Comparison of ENCODE assay signal across 1 cellular context in genomic region chr14:75070383-75070782, GRCh38.
TF ChIP-seq lines count a peak whose summit lies in the region.

No MANE protein-coding gene starts in this region.

TF ChIP-seq in HepG2, 621 proteins besides CTCF, POLR2A, EP300 and RAD21:
- TF ChIP-seq ZNF383 (CRISPR knock-in tag; IDR thresholded peaks at IDR 0.05; ENCODE audit: borderline replicate concordance) (no peak), GTF2F1 (IDR thresholded peaks at IDR 0.05; ENCODE audit: low read length) (no peak), ZNF550 (CRISPR knock-in tag; IDR thresholded peaks at IDR 0.05; ENCODE audit: borderline replicate concordance) (no peak), BRCA1 (CRISPR knock-in tag; IDR thresholded peaks at IDR 0.05) (no peak), ZNF768 (CRISPR knock-in tag; IDR thresholded peaks at IDR 0.05) (no peak), ZNF44 (CRISPR knock-in tag; IDR thresholded peaks at IDR 0.05) (no peak), ATF2 (CRISPR knock-in tag; IDR thresholded peaks at IDR 0.05) (no peak), HMGA1 (CRISPR knock-in tag; conservative IDR thresholded peaks at IDR 0.05) (no peak), KLF11 (CRISPR knock-in tag; IDR thresholded peaks at IDR 0.05) (no peak), POGK (CRISPR knock-in tag; conservative IDR thresholded peaks at IDR 0.05) (0 out of 2 replicates have a peak, but pooled peaks have one; percentile 12), SRF (IDR thresholded peaks at IDR 0.05; ENCODE audit: low read depth, low read length) (no peak), MIXL1 (CRISPR knock-in tag; IDR thresholded peaks at IDR 0.05) (no peak), SMARCE1 (IDR thresholded peaks at IDR 0.05; ENCODE audit: borderline replicate concordance) (no peak), KDM6A (CRISPR knock-in tag; IDR thresholded peaks at IDR 0.05; ENCODE audit: low read depth) (no peak), TMF1 (CRISPR knock-in tag; IDR thresholded peaks at IDR 0.05; ENCODE audit: low read depth) (no peak), ZNF816 (CRISPR knock-in tag; IDR thresholded peaks at IDR 0.05; ENCODE audit: borderline replicate concordance) (0 out of 2 replicates have a peak, but pooled peaks have one; percentile 7), SIN3B (IDR thresholded peaks at IDR 0.05; ENCODE audit: low read length) (peak; percentile 50; the same call in 1 of the 2 replicates), ZNF446 (CRISPR knock-in tag; IDR thresholded peaks at IDR 0.05) (no peak), HDAC2 (CRISPR knock-in tag; IDR thresholded peaks at IDR 0.05) (no peak), ZNF20 (CRISPR knock-in tag; IDR thresholded peaks at IDR 0.05) (no peak), FOXP1 (IDR thresholded peaks at IDR 0.05) (no peak), FOXP1 (CRISPR knock-in tag; IDR thresholded peaks at IDR 0.05) (no peak), LBX2 (CRISPR knock-in tag; IDR thresholded peaks at IDR 0.05; ENCODE audit: borderline replicate concordance) (no peak), MTF2 (CRISPR knock-in tag; IDR thresholded peaks at IDR 0.05; ENCODE audit: borderline replicate concordance) (no peak), PAXIP1 (CRISPR knock-in tag; conservative IDR thresholded peaks at IDR 0.05) (no peak), ZBTB4 (CRISPR knock-in tag; IDR thresholded peaks at IDR 0.05; ENCODE audit: borderline replicate concordance) (no peak), HNRNPL (IDR thresholded peaks at IDR 0.05; ENCODE audit: low read depth, low read length) (no peak), ZNF3 (CRISPR knock-in tag; IDR thresholded peaks at IDR 0.05) (no peak), ZNF33A (CRISPR knock-in tag; IDR thresholded peaks at IDR 0.05; ENCODE audit: borderline replicate concordance) (0 out of 2 replicates have a peak, but pooled peaks have one; percentile 47), MZF1 (CRISPR knock-in tag; IDR thresholded peaks at IDR 0.05; ENCODE audit: borderline replicate concordance) (no peak), ZNF256 (CRISPR knock-in tag; conservative IDR thresholded peaks at IDR 0.05) (no peak), KAT2B (IDR thresholded peaks at IDR 0.05; ENCODE audit: borderline replicate concordance, low read depth, low read length) (no peak)
TF ChIP-seq in HepG2: peak in this region for 4.
